In genomic region chr15:41967506-41968206, GRCh38 we compare ENCODE assay signal across 8 cellular contexts. TPM values are rescaled to one million over a fixed set of nuclear protein-coding genes. Genes with fewer than 3 reads are reported as not detected.
DNase-seq lines count a peak whose midpoint lies in the region; ATAC-seq and TF ChIP-seq lines count a peak whose summit lies in the region.

No MANE protein-coding gene starts in this region.

- no peaks in the 10 kb centered on the region for H3K27me3 ChIP-seq in body of pancreas
- H3K27me3 ChIP-seq in muscle layer of duodenum (ENCODE audit: low read depth, low read length): no peaks in the 10 kb centered on the region

- H3K4me1 ChIP-seq in body of pancreas (peaks cover 46% of the 10 kb centered on the region), muscle layer of duodenum (ENCODE audit: control insufficient read depth in 1 of 2, insufficient read depth in 2 of 2, low read length in 2 of 2) (peaks cover 11 to 14% of the 10 kb centered on the region in 2 donors)

- intact Hi-C loops in body of pancreas (cut with DNase I): no loop called here

- no peak for TF ChIP-seq CTCF in body of pancreas (IDR thresholded peaks at IDR 0.05)

- 58 to 66% methylated on average over 4 of the region's 4 CpGs for WGBS in body of pancreas, 2 donors

- H3K27ac ChIP-seq in body of pancreas (peak overlapping the region in 3 of 4 donors; percentile 44 to 98 (median 66)), muscle layer of duodenum (ENCODE audit: low read length) (peak overlapping the region; percentile 45)

- DNase-seq in AG20443 (ENCODE audit: low spot score): peak; percentile 53
- peak; percentile 66 for DNase-seq in HT1080 (ENCODE audit: low read depth)
- peak in 1 of 4 donors; percentile 59 for DNase-seq in body of pancreas
- no peak for DNase-seq in SHP77 treated with DMSO at 0.1 percent for 48 hours (lab: John Stamatoyannopoulos, UW)
- DNase-seq in DMS 273 treated with DMSO at 0.1 percent for 48 hours (lab: John Stamatoyannopoulos, UW): no peak

- no peaks in the 10 kb centered on the region for H3K9me3 ChIP-seq in body of pancreas
- no peaks in the 10 kb centered on the region for H3K9me3 ChIP-seq in muscle layer of duodenum (ENCODE audit: control insufficient read depth in 1 of 2, low read length in 2 of 2)

- H3K36me3 ChIP-seq in body of pancreas (replicated peaks in 1 of 2; ENCODE audit: insufficient read depth in 1 of 2, low read depth in 2 of 2) (no peaks in the 10 kb centered on the region), muscle layer of duodenum (ENCODE audit: control insufficient read depth in 1 of 2, insufficient read depth in 2 of 2, low read length in 2 of 2) (no peaks in the 10 kb centered on the region)

- TF ChIP-seq POLR2A in body of pancreas (IDR thresholded peaks at IDR 0.05): no peak

- ATAC-seq in body of pancreas (no peak), GM19463 (IDR thresholded peaks at IDR 0.05; ENCODE audit: unreplicated experiment) (no peak), GM18870 (IDR thresholded peaks at IDR 0.05; ENCODE audit: unreplicated experiment) (no peak)

- H3K4me3 ChIP-seq in body of pancreas (no peak overlapping the region), muscle layer of duodenum (ENCODE audit: low read depth in 1 of 2, low read length in 2 of 2) (no peak overlapping the region)

RNA-seq across cellular contexts. Expression of gene EHD4, which starts 4.7 kb away (rescaled TPM):
- 50.9 and 58.9 TPM in 2 replicates for total RNA-seq in HT1080 (2014; rRNA removed; shearing (Covaris generic))
- 66.6 and 72.9 TPM in 2 replicates for polyA plus RNA-seq in HT1080 (2015; cell fraction: cytosol; rRNA removed)
- polyA plus RNA-seq in HT1080 (2015; cell fraction: nucleus; rRNA removed): 68.7 and 73.4 TPM in 2 replicates
- 10 to 100 TPM; 13.8 to 16.9 TPM for total RNA-seq in body of pancreas

RNA-seq across cellular contexts. Expression of gene PLA2G4E, which starts 53.2 kb away (rescaled TPM):
- total RNA-seq in HT1080 (2014; rRNA removed; shearing (Covaris generic)): 0.07 TPM in 1 of 2 replicates, not detected in the other
- polyA plus RNA-seq in HT1080 (2015; cell fraction: cytosol; rRNA removed): not detected in 2 replicates
- polyA plus RNA-seq in HT1080 (2015; cell fraction: nucleus; rRNA removed): not detected in 2 replicates
- not detected for total RNA-seq in body of pancreas

Comparison
In these comparisons a context has a peak if more than half of its experiments do, and no peak if none do; other contexts are left out.
1. DNase-seq: peak in AG20443 (single experiment) and HT1080 (single experiment); none in SHP77 treated with DMSO at 0.1 percent for 48 hours (single experiment) and DMS 273 treated with DMSO at 0.1 percent for 48 hours (single experiment).